ENCODE assay signal across 8 cellular contexts in genomic region chr11:447923-448731, GRCh38. TPM values are rescaled to one million over a fixed set of nuclear protein-coding genes. Genes with fewer than 3 reads are reported as not detected.
DNase-seq lines count a peak whose midpoint lies in the region; ATAC-seq and TF ChIP-seq lines count a peak whose summit lies in the region.

No MANE protein-coding gene starts in this region.

- peak in 2 of 3 donors; percentile 49 to 58 for TF ChIP-seq CTCF in omental fat pad (IDR thresholded peaks at IDR 0.05)

- peak; percentile 85 for DNase-seq in GDM1 (lab: John Stamatoyannopoulos, UW)
- peak; percentile 88 for DNase-seq in HCEC 1CT
- DNase-seq in NAMALWA (ENCODE audit: low spot score), result peak; percentile 92
- peak; percentile 90 for DNase-seq in SK-N-DZ (ENCODE audit: low spot score)
- DNase-seq in activated naive CD4-positive, alpha-beta T cell treated with anti-CD3 and anti-CD28 coated beads, Interleukin-2, amount 50 U/mL, for 16 hours, result peak; percentile 97
- peak; percentile 89 for DNase-seq in glomerular visceral epithelial cell (ENCODE audit: extremely low spot score)
- DNase-seq in omental fat pad (ENCODE audit: low spot score), result peak; percentile 98

- peak overlapping the region; percentile 90 for H3K27ac ChIP-seq in temporal lobe (ENCODE audit: low read depth, low read length)

- peak; percentile 86 for ATAC-seq in omental fat pad (ENCODE audit: low FRiP score)

RNA-seq across cellular contexts. Expression of gene PTDSS2, which starts 2.0 kb away (rescaled TPM):
- 30.7 and 43.2 TPM in 2 replicates for polyA plus RNA-seq in SK-N-DZ (2014; cell fraction: cytosol; rRNA removed)
- 199 and 249 TPM in 2 replicates for polyA plus RNA-seq in SK-N-DZ (2014; cell fraction: nucleus; rRNA removed)
- total RNA-seq in omental fat pad (10 to 100 TPM; 33.0 to 45.2 (median 39.0) TPM), temporal lobe (18.2 TPM)

RNA-seq across cellular contexts. Expression of gene ANO9, which starts 6.3 kb away (rescaled TPM):
- polyA plus RNA-seq in SK-N-DZ (2014; cell fraction: cytosol; rRNA removed), result 0.06 TPM in 1 of 2 replicates, not detected in the other
- polyA plus RNA-seq in SK-N-DZ (2014; cell fraction: nucleus; rRNA removed), result 3.1 and 5.7 TPM in 2 replicates
- total RNA-seq in omental fat pad, result 1 to 10 TPM in 3 of 4 donors, under 1 TPM in 1; 0.79 to 3.6 (median 3.1) TPM
- not detected for total RNA-seq in temporal lobe

RNA-seq across cellular contexts. Expression of gene SIGIRR, which starts 33.3 kb away (rescaled TPM):
- polyA plus RNA-seq in SK-N-DZ (2014; cell fraction: cytosol; rRNA removed), result 27.0 and 30.5 TPM in 2 replicates
- 46.1 and 50.0 TPM in 2 replicates for polyA plus RNA-seq in SK-N-DZ (2014; cell fraction: nucleus; rRNA removed)
- total RNA-seq in omental fat pad, result 10 to 100 TPM; 17.6 to 42.1 (median 31.0) TPM
- 5.7 TPM for total RNA-seq in temporal lobe

RNA-seq across cellular contexts. Expression of gene PKP3, which starts 54.1 kb away (rescaled TPM):
- polyA plus RNA-seq in SK-N-DZ (2014; cell fraction: cytosol; rRNA removed), result 1.7 and 3.2 TPM in 2 replicates
- 9.4 and 10.9 TPM in 2 replicates for polyA plus RNA-seq in SK-N-DZ (2014; cell fraction: nucleus; rRNA removed)
- under 1 TPM in 3 of 4 donors, not detected in 1; 0.09 to 0.96 (median 0.95) TPM for total RNA-seq in omental fat pad
- 0.74 TPM for total RNA-seq in temporal lobe

RNA-seq across cellular contexts. Expression of gene RNH1, which starts 58.9 kb away (rescaled TPM):
- polyA plus RNA-seq in SK-N-DZ (2014; cell fraction: cytosol; rRNA removed), result 83.8 and 94.1 TPM in 2 replicates
- polyA plus RNA-seq in SK-N-DZ (2014; cell fraction: nucleus; rRNA removed), result 105 and 120 TPM in 2 replicates
- total RNA-seq in omental fat pad, result 100 to 1,000 TPM; 218 to 259 (median 230) TPM
- 35.7 TPM for total RNA-seq in temporal lobe

Comparison
In these comparisons a context has a peak if more than half of its experiments do, and no peak if none do; other contexts are left out.
1. Peak in every context shown above with its lines: DNase-seq, ATAC-seq and H3K27ac ChIP-seq.